In the genomic region with DNA sequence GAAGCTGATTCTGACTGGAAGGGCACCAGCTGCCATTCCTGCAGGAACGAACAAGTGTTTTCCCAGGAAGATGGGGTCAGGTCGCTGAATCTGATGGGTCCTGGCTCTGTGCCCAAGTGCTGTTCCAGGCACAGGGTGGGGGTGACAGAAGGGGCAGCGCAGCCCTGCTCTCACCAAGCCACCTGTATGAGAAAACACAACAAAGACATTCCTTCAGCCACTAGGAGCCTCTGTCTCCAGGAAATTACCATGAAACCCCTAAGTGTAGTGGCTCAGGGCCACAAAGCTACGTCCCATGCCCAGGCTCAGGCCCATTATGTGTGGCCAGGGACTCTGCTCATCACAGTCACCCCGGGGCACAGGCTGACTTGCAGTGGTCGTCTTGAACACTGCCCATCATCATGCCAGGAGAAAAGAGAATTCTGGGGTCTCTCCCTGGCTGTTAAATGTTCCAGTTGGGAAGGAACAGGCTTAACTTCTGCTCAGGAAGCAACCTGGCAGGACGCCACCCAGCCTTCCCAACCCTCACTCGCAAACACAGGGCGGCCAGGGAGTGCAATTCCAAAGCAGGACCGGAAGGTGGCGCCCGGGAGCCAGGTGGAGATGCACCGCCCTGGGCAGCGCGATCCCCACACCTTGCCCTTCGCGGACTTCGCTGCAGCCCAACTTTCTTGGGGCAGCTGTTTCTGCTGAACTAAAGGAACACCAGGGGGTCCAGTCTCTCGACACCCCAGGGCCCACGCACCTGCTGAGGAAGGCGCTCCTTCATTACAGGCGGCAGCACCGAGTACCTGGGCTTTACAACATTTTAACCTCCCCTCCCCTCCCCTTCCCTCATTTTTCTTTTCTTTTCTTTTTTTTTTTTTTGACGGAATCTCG, we compare ENCODE assay signal across 8 cellular contexts. TPM values are rescaled to one million over a fixed set of nuclear protein-coding genes. Genes with fewer than 3 reads are reported as not detected.
DNase-seq lines count a peak whose midpoint lies in the region; ATAC-seq, FAIRE-seq and TF ChIP-seq lines count a peak whose summit lies in the region.

No MANE protein-coding gene starts in this region.

- H3K4me1 ChIP-seq in GM23248 (ENCODE audit: insufficient read depth) (peaks cover 18% of the 10 kb centered on the region; the same call in 1 of the 2 replicates), adipocyte (ENCODE audit: control insufficient read depth, insufficient read depth, low read length) (peaks cover 46% of the 10 kb centered on the region), rectal smooth muscle tissue (ENCODE audit: control insufficient read depth, insufficient read depth, low read length) (no peaks in the 10 kb centered on the region), aorta (ENCODE audit: control insufficient read depth in 1 of 2, insufficient read depth in 2 of 2, low read length in 2 of 2) (no peaks in the 10 kb centered on the region)

- H3K27me3 ChIP-seq in GM23248 (replicated peaks; ENCODE audit: insufficient read depth) (no peaks in the 10 kb centered on the region), adipocyte (replicated peaks; ENCODE audit: control insufficient read depth, insufficient read depth, low read length) (no peaks in the 10 kb centered on the region), rectal smooth muscle tissue (ENCODE audit: control insufficient read depth, insufficient read depth, low read length) (no peaks in the 10 kb centered on the region), aorta (ENCODE audit: control insufficient read depth in 1 of 2, insufficient read depth in 2 of 2, low read length in 1 of 2) (no peaks in the 10 kb centered on the region)

- peak overlapping the region; percentile 44 for H3K4me2 ChIP-seq in GM23248 (ENCODE audit: unreplicated experiment)

- no peaks in the 10 kb centered on the region for H4K20me1 ChIP-seq in GM23248 (ENCODE audit: insufficient read depth)

- in situ Hi-C loops in GM23248 (cut with MboI) = no loop called here

- 21 to 22% methylated on average over 19 to 25 of the region's 25 CpGs for WGBS in GM23248 (ENCODE audit: low coverage in 1 of 2, low lambda C conversion rate in 2 of 2, missing lambda C conversion rate in 2 of 2), 2 experiments
- 20 to 23% methylated on average over 25 of the region's 25 CpGs for WGBS in aorta, 2 donors

- no peaks in the 10 kb centered on the region for H3K36me3 ChIP-seq in GM23248 (ENCODE audit: low read depth)
- H3K36me3 ChIP-seq in adipocyte (ENCODE audit: control insufficient read depth, insufficient read depth, low read length, severe bottlenecking) = no peaks in the 10 kb centered on the region
- no peaks in the 10 kb centered on the region for H3K36me3 ChIP-seq in rectal smooth muscle tissue (ENCODE audit: control insufficient read depth, insufficient read depth, low read length)
- H3K36me3 ChIP-seq in aorta (ENCODE audit: control insufficient read depth in 1 of 2, insufficient read depth in 2 of 2, low read length in 1 of 2) = no peaks in the 10 kb centered on the region

- ATAC-seq in left ventricle myocardium superior (peak; percentile 92), aorta (ENCODE audit: low FRiP score) (peak; percentile 92)

- no peak overlapping the region for H2AFZ ChIP-seq in GM23248

- intact Hi-C loops in left ventricle myocardium superior (cut with micrococcal nuclease) (no loop called here), aorta (cut with DNase I) (no loop called here)

- peaks cover 18% of the 10 kb centered on the region; the same call in 1 of the 2 replicates for H3F3A ChIP-seq in GM23248 (ENCODE audit: insufficient read depth)

- FAIRE-seq in D721Med (lab: Jason Lieb, UNC) = no peak

- peak; percentile 75 for DNase-seq in D721Med (ENCODE audit: insufficient read length, low spot score)
- DNase-seq in GM23248 = peak; percentile 81
- peak; percentile 72 for DNase-seq in NB4 (ENCODE audit: low read depth)
- DNase-seq in T follicular helper cell (ENCODE audit: low read depth) = peak; percentile 60
- peak; percentile 86 for DNase-seq in adipocyte (ENCODE audit: low read depth)
- peak; percentile 95 for DNase-seq in left ventricle myocardium superior
- peak; percentile 89 to 96 for DNase-seq in aorta

- H3K4me3 ChIP-seq in GM23248 (no peak overlapping the region), NB4 (ENCODE audit: low read depth, low read length) (no peak overlapping the region), adipocyte (ENCODE audit: low read length) (no peak overlapping the region), rectal smooth muscle tissue (ENCODE audit: low read length) (peak overlapping the region; percentile 27), aorta (ENCODE audit: low read length in 2 of 2) (no peak overlapping the region)

- H3K27ac ChIP-seq in GM23248 (no peak overlapping the region), rectal smooth muscle tissue (ENCODE audit: low read depth, low read length) (no peak overlapping the region), aorta (ENCODE audit: low read depth in 1 of 2, low read length in 2 of 2) (no peak overlapping the region)

- TF ChIP-seq CTCF in D721Med (IDR thresholded peaks at IDR 0.05; ENCODE audit: insufficient read depth, missing control alignments) = peak; percentile 86
- TF ChIP-seq CTCF in NB4 (IDR thresholded peaks at IDR 0.05; ENCODE audit: low read depth, low read length) = peak; percentile 94

- no peak overlapping the region for H3K9ac ChIP-seq in GM23248
- no peak overlapping the region for H3K9ac ChIP-seq in adipocyte (ENCODE audit: low read length)
- H3K9ac ChIP-seq in rectal smooth muscle tissue (ENCODE audit: low read length) = no peak overlapping the region

- H3K79me2 ChIP-seq in GM23248 (ENCODE audit: insufficient read depth) = no peaks in the 10 kb centered on the region

- TF ChIP-seq POLR2A in NB4 (IDR thresholded peaks at IDR 0.05; ENCODE audit: extremely low read depth, insufficient read length) = no peak

- H3K9me3 ChIP-seq in GM23248 (ENCODE audit: low read depth) (no peaks in the 10 kb centered on the region), adipocyte (ENCODE audit: control insufficient read depth, low read length) (no peaks in the 10 kb centered on the region), aorta (ENCODE audit: control insufficient read depth, low read length) (no peaks in the 10 kb centered on the region)

- no peaks in the 10 kb centered on the region for H3K9me2 ChIP-seq in GM23248 (ENCODE audit: insufficient read depth)

RNA-seq across cellular contexts. Expression of a gene that starts 11.0 kb away (rescaled TPM):
- not detected in 2 replicates for total RNA-seq in GM23248 (2014; rRNA removed; shearing (Covaris generic))
- polyA plus RNA-seq in GM23248 (2016; fragmentation: Nextera tagmentation; extraction: Ambion mirVana) (not detected in 2 replicates), aorta (1 to 10 TPM; 2.3 to 8.1 TPM)
- total RNA-seq in left ventricle myocardium superior (0.50 TPM), aorta (1 to 10 TPM in 1 of 2 donors, not detected in 1; 1.7 TPM)

RNA-seq across cellular contexts. Expression of a gene that starts 15.1 kb away (rescaled TPM):
- total RNA-seq in GM23248 (2014; rRNA removed; shearing (Covaris generic)) = not detected in 2 replicates
- polyA plus RNA-seq in GM23248 (2016; fragmentation: Nextera tagmentation; extraction: Ambion mirVana) (not detected in 2 replicates), aorta (under 1 TPM in 1 of 2 donors, not detected in 1; 0.43 TPM)
- total RNA-seq in left ventricle myocardium superior (2.3 TPM), aorta (1 to 10 TPM; 2.1 to 8.0 TPM)
